ENCODE assay signal across 29 cellular contexts in genomic region chr3:128083396-128083795, GRCh38. TPM values are rescaled to one million over a fixed set of nuclear protein-coding genes. Genes with fewer than 3 reads are reported as not detected.
A peak's percentile ranks its signal among the peaks of the same experiment; 100 is the strongest.
DNase-seq lines count a peak whose midpoint lies in the region; ATAC-seq and TF ChIP-seq lines count a peak whose summit lies in the region.
"Had no signal": no experiment of that assay in that cellular context is flagged by ENCODE, and none has a peak within 500 bp of the region (broad histone marks: within the 10 kb centered on the region; RNA-seq: fewer than 3 reads in every experiment).

No MANE protein-coding gene starts in this region.

- no peak overlapping the region for H3K4me3 Mint-ChIP-seq in activated T-helper 17 cell treated with anti-CD3 and anti-CD28 coated beads, Interleukin-2, amount 50 U/mL, for 72 hours
- H3K4me3 Mint-ChIP-seq: activated naive CD4-positive, alpha-beta T cell treated with anti-CD3 and anti-CD28 coated beads, Interleukin-2, amount 10 ng/mL, durations not matched to agents 7 days and 5 days; activated T-helper 1 cell treated with anti-CD3 and anti-CD28 coated beads, Interleukin-12 subunit alpha, Interleukin-12 subunit beta, Interleukin-2, Interleukin-4 antibody, amounts not matched to agents 30 ng/mL and 10 ng/mL and 1 ng/mL, durations not matched to agents 14 hours and 24 hours and 36 hours; CD4-positive, CD25-positive, alpha-beta regulatory T cell; effector memory CD8-positive, alpha-beta T cell; WTC11 had no signal

- H3K4me3 ChIP-seq in heart left ventricle (no peak overlapping the region), stomach smooth muscle (ENCODE audit: low read length in 2 of 2) (no peak overlapping the region)
- H3K4me3 ChIP-seq: coronary artery, esophagus squamous epithelium, GM23248, hepatocyte, mucosa of descending colon had no signal

- ATAC-seq in activated CD4-positive, CD25-positive, alpha-beta regulatory T cell treated with anti-CD3 and anti-CD28 coated beads, Interleukin-2, amount 50 U/mL, for 24 hours = no peak
- ATAC-seq in heart left ventricle (peak; percentile 17 to 55 (median 22)), HG03045 (IDR thresholded peaks at IDR 0.05; ENCODE audit: unreplicated experiment) (no peak)
- ATAC-seq in activated T-helper 17 cell treated with anti-CD3 and anti-CD28 coated beads, Interleukin-2, amount 50 U/mL, for 72 hours (replicated peaks) = no peak
- ATAC-seq: effector memory CD8-positive, alpha-beta T cell; mucosa of descending colon; PC-3; stimulated activated naive CD8-positive, alpha-beta T cell treated with anti-CD3 and anti-CD28 coated beads, Interleukin-15, Interleukin-2, amounts not matched to agents 100 U/mL and 50 U/mL, for 24 hours; WTC11 had no signal

- intact Hi-C loops in heart left ventricle (cut with DNase I) = loop anchor here in 1 of 10 donors (10.0 kb wide), 1 partner anchor 241 kb away; no protein-coding TSS in a partner anchor

- no peak for TF ChIP-seq CTCF in heart left ventricle (IDR thresholded peaks at IDR 0.05)

- H3K4me1 ChIP-seq in heart left ventricle (peaks cover 0 to 62% (median 26%) of the 10 kb centered on the region in 12 donors), stomach smooth muscle (ENCODE audit: control insufficient read depth, insufficient read depth, low read length) (peaks cover 27% of the 10 kb centered on the region)

- no peaks in the 10 kb centered on the region for H3K4me1 Mint-ChIP-seq in activated T-helper 17 cell treated with anti-CD3 and anti-CD28 coated beads, Interleukin-2, amount 50 U/mL, for 72 hours
- H3K4me1 Mint-ChIP-seq: activated naive CD4-positive, alpha-beta T cell treated with anti-CD3 and anti-CD28 coated beads, Interleukin-2, amount 10 ng/mL, durations not matched to agents 7 days and 5 days; CD4-positive, CD25-positive, alpha-beta regulatory T cell; WTC11 had no signal

- H3K9ac ChIP-seq in stomach smooth muscle (ENCODE audit: low read length in 2 of 2) = no peak overlapping the region
- H3K9ac ChIP-seq: GM23248 had no signal

- H3K27me3 ChIP-seq in heart left ventricle = no peaks in the 10 kb centered on the region
- H3K27me3 ChIP-seq in stomach smooth muscle (ENCODE audit: control insufficient read depth in 1 of 2, insufficient read depth in 2 of 2, low read length in 2 of 2) = no peaks in the 10 kb centered on the region
- H3K27me3 ChIP-seq: esophagus squamous epithelium, hepatocyte had no signal

- H3K9me3 ChIP-seq in heart left ventricle = no peaks in the 10 kb centered on the region
- no peaks in the 10 kb centered on the region for H3K9me3 ChIP-seq in stomach smooth muscle (ENCODE audit: control insufficient read depth in 2 of 2, low read length in 2 of 2)
- H3K9me3 ChIP-seq: esophagus squamous epithelium, mucosa of descending colon had no signal

- no peaks in the 10 kb centered on the region for H3K9me3 Mint-ChIP-seq in activated T-helper 17 cell treated with anti-CD3 and anti-CD28 coated beads, Interleukin-2, amount 50 U/mL, for 72 hours
- H3K9me3 Mint-ChIP-seq: activated naive CD4-positive, alpha-beta T cell treated with anti-CD3 and anti-CD28 coated beads, Interleukin-2, amount 10 ng/mL, durations not matched to agents 7 days and 5 days; activated T-helper 1 cell treated with anti-CD3 and anti-CD28 coated beads, Interleukin-12 subunit alpha, Interleukin-12 subunit beta, Interleukin-2, Interleukin-4 antibody, amounts not matched to agents 30 ng/mL and 10 ng/mL and 1 ng/mL, durations not matched to agents 14 hours and 24 hours and 36 hours; CD4-positive, CD25-positive, alpha-beta regulatory T cell; effector memory CD8-positive, alpha-beta T cell; WTC11 had no signal

- TF ChIP-seq POLR2A in heart left ventricle (IDR thresholded peaks at IDR 0.05) = no peak

- peak; percentile 5 for DNase-seq in activated CD4-positive, CD25-positive, alpha-beta regulatory T cell treated with anti-CD3 and anti-CD28 coated beads, Interleukin-2, amount 50 U/mL, for 72 hours
- DNase-seq in heart left ventricle (peak in 1 of 5 donors; percentile 34), mesenteric fat pad (ENCODE audit: low spot score) (peak; percentile 78)
- no peak for DNase-seq in activated CD4-positive, alpha-beta T cell treated with anti-CD3 and anti-CD28 coated beads, Interleukin-2, amount 50 U/mL, for 1 hour
- DNase-seq: 8988T; activated CD4-positive, alpha-beta T cell treated with anti-CD3 and anti-CD28 coated beads, Interleukin-2, amount 50 U/mL, for 4 hours; activated naive CD4-positive, alpha-beta T cell treated with anti-CD3 and anti-CD28 coated beads, Interleukin-2, amount 10 ng/mL, durations not matched to agents 7 days and 5 days; amygdala; CD4-positive, CD25-positive, alpha-beta regulatory T cell; effector memory CD8-positive, alpha-beta T cell; esophagus squamous epithelium; foreskin melanocyte; GM23248; mucosa of descending colon; NCI-H187 treated with DMSO at 0.1 percent for 48 hours; NCI-H524 treated with DMSO at 0.1 percent for 48 hours; NK-92 treated with Interleukin-12 subunit alpha and Interleukin-12 subunit beta, amount 100 ng/mL, for 24 hours; PC-3; SHP77 treated with DMSO at 0.1 percent for 48 hours; stimulated activated naive CD8-positive, alpha-beta T cell treated with anti-CD3 and anti-CD28 coated beads, Interleukin-15, Interleukin-2, amounts not matched to agents 100 U/mL and 50 U/mL, for 24 hours had no signal

- 37 to 60% (median 49%) methylated on average over 8 to 10 of the region's 10 CpGs for WGBS in heart left ventricle, 4 donors

- no peak overlapping the region for H3K27ac Mint-ChIP-seq in activated T-helper 17 cell treated with anti-CD3 and anti-CD28 coated beads, Interleukin-2, amount 50 U/mL, for 72 hours
- H3K27ac Mint-ChIP-seq: activated naive CD4-positive, alpha-beta T cell treated with anti-CD3 and anti-CD28 coated beads, Interleukin-2, amount 10 ng/mL, durations not matched to agents 7 days and 5 days; activated T-helper 1 cell treated with anti-CD3 and anti-CD28 coated beads, Interleukin-12 subunit alpha, Interleukin-12 subunit beta, Interleukin-2, Interleukin-4 antibody, amounts not matched to agents 30 ng/mL and 10 ng/mL and 1 ng/mL, durations not matched to agents 14 hours and 24 hours and 36 hours; CD4-positive, CD25-positive, alpha-beta regulatory T cell; effector memory CD8-positive, alpha-beta T cell; progenitor cell of endocrine pancreas; WTC11 had no signal

- H3K27ac ChIP-seq in heart left ventricle = peak overlapping the region in 8 of 12 donors; percentile 31 to 79 (median 68)
- peak overlapping the region; percentile 80 for H3K27ac ChIP-seq in stomach smooth muscle (ENCODE audit: low read length)
- H3K27ac ChIP-seq: coronary artery, GM23248, hepatocyte had no signal

- H3K36me3 ChIP-seq in heart left ventricle (peaks cover 0 to 72% (median 19%) of the 10 kb centered on the region in 9 donors), stomach smooth muscle (ENCODE audit: control insufficient read depth in 2 of 2, insufficient read depth in 2 of 2, low read length in 2 of 2) (peaks cover 4 to 28% of the 10 kb centered on the region in 2 donors)

- peaks cover 97% of the 10 kb centered on the region for H3K36me3 Mint-ChIP-seq in activated T-helper 17 cell treated with anti-CD3 and anti-CD28 coated beads, Interleukin-2, amount 50 U/mL, for 72 hours (ENCODE audit: low read depth)

- no peaks in the 10 kb centered on the region for H3K27me3 Mint-ChIP-seq in activated T-helper 17 cell treated with anti-CD3 and anti-CD28 coated beads, Interleukin-2, amount 50 U/mL, for 72 hours
- H3K27me3 Mint-ChIP-seq: activated naive CD4-positive, alpha-beta T cell treated with anti-CD3 and anti-CD28 coated beads, Interleukin-2, amount 10 ng/mL, durations not matched to agents 7 days and 5 days; CD4-positive, CD25-positive, alpha-beta regulatory T cell; effector memory CD8-positive, alpha-beta T cell had no signal

RNA-seq across cellular contexts. Expression of gene SEC61A1, which starts 31.2 kb away (rescaled TPM):
- total RNA-seq in heart left ventricle (100 to 1,000 TPM in 2 of 9 donors, 10 to 100 TPM in 7; 52.7 to 116 (median 78.2) TPM), mesenteric fat pad (226 TPM)
- polyA plus RNA-seq in heart left ventricle = 100 to 1,000 TPM in 1 of 2 donors, 10 to 100 TPM in 1; 36.5 to 179 TPM
- 100 to 1,000 TPM; 134 to 189 TPM for total RNA-seq in activated T-helper 17 cell treated with anti-CD3 and anti-CD28 coated beads, Interleukin-2, amount 50 U/mL, for 72 hours

RNA-seq across cellular contexts. Expression of gene RUVBL1, which starts 40.2 kb away (rescaled TPM):
- total RNA-seq in heart left ventricle (10 to 100 TPM; 19.1 to 39.9 (median 26.2) TPM), mesenteric fat pad (28.7 TPM)
- polyA plus RNA-seq in heart left ventricle = 10 to 100 TPM; 14.1 to 44.6 TPM
- total RNA-seq in activated T-helper 17 cell treated with anti-CD3 and anti-CD28 coated beads, Interleukin-2, amount 50 U/mL, for 72 hours = 10 to 100 TPM; 37.6 to 95.2 TPM

Comparison
In these comparisons a context has a peak if more than half of its experiments do, and no peak if none do; other contexts are left out.
1. ATAC-seq: peak in heart left ventricle (4 of 4); none in activated CD4-positive, CD25-positive, alpha-beta regulatory T cell treated with anti-CD3 and anti-CD28 coated beads, Interleukin-2, amount 50 U/mL, for 24 hours (0 of 2), HG03045 (single experiment) and activated T-helper 17 cell treated with anti-CD3 and anti-CD28 coated beads, Interleukin-2, amount 50 U/mL, for 72 hours (single experiment).